23 cellular contexts compared by ENCODE assay signal in the genomic region with DNA sequence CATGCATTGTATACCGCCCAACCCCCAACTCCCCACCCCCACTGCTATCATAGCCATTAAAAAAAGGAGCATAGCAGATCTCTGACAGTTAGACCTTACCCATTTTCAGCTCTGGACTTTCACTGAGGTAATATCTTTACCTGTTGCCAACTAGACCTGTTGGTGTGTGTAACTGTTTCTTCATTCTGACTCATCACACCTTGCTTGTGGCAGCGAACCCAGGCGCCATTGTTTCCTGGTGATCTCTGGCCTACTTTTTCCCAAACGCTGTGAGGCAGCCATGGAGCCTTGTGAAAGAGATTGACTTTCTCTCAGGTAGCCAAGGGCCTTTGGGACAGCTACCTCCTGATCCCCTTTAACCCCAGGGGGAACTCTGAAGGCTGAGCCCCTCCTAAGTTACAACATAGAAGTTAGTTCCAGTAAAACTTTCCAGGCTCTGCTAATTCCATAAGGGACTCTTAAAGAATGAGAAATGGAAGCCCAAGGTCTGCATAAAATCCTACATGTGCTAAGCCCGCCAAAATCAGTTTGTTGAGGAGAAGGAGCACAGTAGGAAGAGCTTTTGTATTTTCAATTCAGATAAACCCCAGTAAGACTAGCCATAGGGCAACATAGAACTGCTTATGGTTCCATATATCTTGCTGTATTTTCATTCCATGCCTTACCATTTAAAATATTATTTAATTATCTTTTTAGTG.
A peak's percentile ranks its signal among the peaks of the same experiment; 100 is the strongest.
DNase-seq lines count a peak whose midpoint lies in the region; ATAC-seq and TF ChIP-seq lines count a peak whose summit lies in the region.
"Had no signal": no experiment of that assay in that cellular context is flagged by ENCODE, and none has a peak within 500 bp of the region (broad histone marks: within the 10 kb centered on the region; RNA-seq: fewer than 3 reads in every experiment).

No MANE protein-coding gene starts in this region.

- H3K4me1 ChIP-seq in HCT116 (ENCODE audit: control insufficient read depth in 1 of 2, insufficient read depth in 2 of 2, low read length in 2 of 2) = peaks cover 0 to 29% of the 10 kb centered on the region in 2 experiments; a peak in 2 of 4 replicates
- H3K4me1 ChIP-seq in esophagus (ENCODE audit: control insufficient read depth in 2 of 2, insufficient read depth in 2 of 2, low read length in 1 of 2) = peaks cover 0 to 4% of the 10 kb centered on the region in 2 donors
- peaks cover 29% of the 10 kb centered on the region for H3K4me1 ChIP-seq in skeletal muscle satellite cell (ENCODE audit: control insufficient read depth, insufficient read depth, low read length)
- H3K4me1 ChIP-seq: lower lobe of right lung, sigmoid colon, upper lobe of left lung had no signal

- H3K9ac ChIP-seq in HCT116 (ENCODE audit: low read length) = no peak overlapping the region
- peak overlapping the region; percentile 15 for H3K9ac ChIP-seq in skeletal muscle satellite cell (ENCODE audit: low read depth, low read length)

- ATAC-seq in HCT116 (no peak), GM19023 (IDR thresholded peaks at IDR 0.05; ENCODE audit: unreplicated experiment) (no peak), HG02571 (IDR thresholded peaks at IDR 0.05; ENCODE audit: unreplicated experiment) (no peak), GM19351 (IDR thresholded peaks at IDR 0.05; ENCODE audit: unreplicated experiment) (no peak)
- ATAC-seq: GM12878, K562, Panc1, T-helper 17 cell had no signal

- no peaks in the 10 kb centered on the region for H4K20me1 ChIP-seq in HCT116 (ENCODE audit: insufficient read depth)

- CTCF ChIA-PET in HCT116 (lab: Charles Lee) = no interaction called here
- CTCF ChIA-PET in RWPE1 (lab: Yijun Ruan, JAX) = interaction anchor here (0.8 kb wide), 1 partner anchor 158 kb away, joined by 3 read pairs; no protein-coding TSS in a partner anchor

- H3K36me3 ChIP-seq in HCT116 (ENCODE audit: control insufficient read depth in 1 of 2, insufficient read depth in 2 of 2, low read length in 2 of 2) (no peaks in the 10 kb centered on the region), esophagus (ENCODE audit: control insufficient read depth in 2 of 2, insufficient read depth in 2 of 2, low read length in 1 of 2) (no peaks in the 10 kb centered on the region), skeletal muscle satellite cell (ENCODE audit: insufficient read depth, low read length) (no peaks in the 10 kb centered on the region)
- H3K36me3 ChIP-seq: lower lobe of right lung, sigmoid colon, upper lobe of left lung had no signal

- no peak overlapping the region for H3K27ac ChIP-seq in HCT116 (ENCODE audit: low read depth, low read length)
- peak overlapping the region; percentile 77 for H3K27ac ChIP-seq in RWPE1
- peak overlapping the region; percentile 44 to 88 for H3K27ac ChIP-seq in esophagus (ENCODE audit: low read depth in 2 of 2, low read length in 1 of 2)
- H3K27ac ChIP-seq: lower lobe of right lung, sigmoid colon, upper lobe of left lung had no signal

- intact Hi-C loops in HCT116 (cut with micrococcal nuclease) = loop anchor here (10.0 kb wide), 1 partner anchor 57 kb away; no protein-coding TSS in a partner anchor

- H2AFZ ChIP-seq in HCT116 (ENCODE audit: low read depth, low read length, poor library complexity, severe bottlenecking) = no peak overlapping the region

- DNase-seq in HCT116 (ENCODE audit: low read depth, low spot score) = no peak
- DNase-seq in RWPE1 (ENCODE audit: low spot score) = peak; percentile 61
- no peak for DNase-seq in DMS 273 treated with DMSO at 0.1 percent for 48 hours (lab: John Stamatoyannopoulos, UW)
- DNase-seq: activated CD4-positive, alpha-beta T cell treated with anti-CD3 and anti-CD28 coated beads for 4 hours; activated naive CD4-positive, alpha-beta T cell treated with Interleukin-2 at 50 U/mL for 16 hours; activated T-cell treated with anti-CD3 and anti-CD28 coated beads, Interleukin-2, amount 50 U/mL, for 24 hours; COR-L47; cortex of kidney; lower lobe of right lung; NCI-H1436; NCI-H510A treated with DMSO at 0.1 percent for 48 hours; NK-92 treated with Interleukin-12 subunit alpha and Interleukin-12 subunit beta, amount 100 ng/mL, for 24 hours; sigmoid colon; T-helper 17 cell; upper lobe of left lung had no signal

- POLR2A ChIA-PET in HCT116 (lab: Charles Lee) (no interaction called here), RWPE1 (lab: Yijun Ruan, JAX; ENCODE audit: low non-redundant PET) (interaction anchor here (1.4 kb wide), 1 partner anchor 41 kb away, joined by 3 read pairs; no protein-coding TSS in a partner anchor)

- H3K4me2 ChIP-seq in HCT116 (ENCODE audit: low read length) = peak overlapping the region; percentile 23
- H3K4me2 ChIP-seq in skeletal muscle satellite cell (ENCODE audit: low read length) = peak overlapping the region; percentile 37

- no TSS peak for BruUV-seq in HCT116 (replicated peaks; lab: Mats Ljungman, UMichigan)

- H3K9me2 ChIP-seq in HCT116 (ENCODE audit: insufficient read depth) = no peaks in the 10 kb centered on the region

- H3K79me2 ChIP-seq in HCT116 (ENCODE audit: insufficient read depth, low read length) = no peaks in the 10 kb centered on the region

- 57 to 61% methylated on average over 5 of the region's 5 CpGs for WGBS in esophagus, 2 donors

- H3K27me3 ChIP-seq in HCT116 (ENCODE audit: insufficient read depth, low read length) (no peaks in the 10 kb centered on the region), esophagus (ENCODE audit: control insufficient read depth in 1 of 2, insufficient read depth in 2 of 2, low read length in 2 of 2) (no peaks in the 10 kb centered on the region), skeletal muscle satellite cell (ENCODE audit: control insufficient read depth, insufficient read depth, low read length) (no peaks in the 10 kb centered on the region)
- H3K27me3 ChIP-seq: sigmoid colon, upper lobe of left lung had no signal

- TF ChIP-seq RAD21 in HCT116 (IDR thresholded peaks at IDR 0.05; ENCODE audit: low read depth) = no peak

- H3K9me3 ChIP-seq in HCT116 (ENCODE audit: control insufficient read depth in 1 of 2, insufficient read depth in 1 of 2, low read depth in 1 of 2, low read length in 2 of 2) (no peaks in the 10 kb centered on the region), esophagus (ENCODE audit: control insufficient read depth in 2 of 2, insufficient read depth in 1 of 2, low read depth in 1 of 2, low read length in 1 of 2) (no peaks in the 10 kb centered on the region), skeletal muscle satellite cell (replicated peaks; ENCODE audit: low read length) (no peaks in the 10 kb centered on the region)
- H3K9me3 ChIP-seq: lower lobe of right lung, sigmoid colon, upper lobe of left lung had no signal

- TF ChIP-seq POLR2A in HCT116 (IDR thresholded peaks at IDR 0.05; ENCODE audit: borderline replicate concordance, extremely low read depth, insufficient read depth, insufficient read length) = no peak

- H3K4me3 ChIP-seq in HCT116 (replicated peaks in 1 of 2; ENCODE audit: low read depth in 1 of 2, low read length in 2 of 2) (no peak overlapping the region), esophagus (ENCODE audit: low read depth in 1 of 2, low read length in 2 of 2) (no peak overlapping the region), skeletal muscle satellite cell (ENCODE audit: low read length) (no peak overlapping the region)
- H3K4me3 ChIP-seq: GM12878, K562, lower lobe of right lung, sigmoid colon, upper lobe of left lung had no signal

- TF ChIP-seq CTCF in HCT116 (IDR thresholded peaks at IDR 0.05 in 2 of 3, conservative IDR thresholded peaks at IDR 0.05 in 1 of 3; ENCODE audit: borderline replicate concordance in 1 of 3, insufficient read depth in 1 of 3, low read depth in 2 of 3, low read length in 2 of 3) (no peak), RWPE1 (conservative IDR thresholded peaks at IDR 0.05; ENCODE audit: low read depth) (no peak)

- RAD21 ChIA-PET in HCT116 (lab: Charles Lee; ENCODE audit: low non-redundant PET in 1 of 2, low total read pairs in 2 of 2, uncharacterized antibody in 2 of 2, unreplicated experiment in 2 of 2) = no interaction called here

TF ChIP-seq in HCT116, 20 proteins besides CTCF, POLR2A, EP300 and RAD21 (continues in another document):
- no peak for TF ChIP-seq CEBPB (IDR thresholded peaks at IDR 0.05; ENCODE audit: low read depth)
- TF ChIP-seq EGR1 (IDR thresholded peaks at IDR 0.05; ENCODE audit: low read depth) = no peak
- TF ChIP-seq, protein P1, sequence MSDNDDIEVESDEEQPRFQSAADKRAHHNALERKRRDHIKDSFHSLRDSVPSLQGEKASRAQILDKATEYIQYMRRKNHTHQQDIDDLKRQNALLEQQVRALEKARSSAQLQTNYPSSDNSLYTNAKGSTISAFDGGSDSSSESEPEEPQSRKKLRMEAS (IDR thresholded peaks at IDR 0.05) = no peak
- no peak for TF ChIP-seq JUND (IDR thresholded peaks at IDR 0.05)
- no peak for TF ChIP-seq TCF7L2 (IDR thresholded peaks at IDR 0.05; ENCODE audit: borderline replicate concordance, extremely low read depth, insufficient read depth, insufficient read length)
- TF ChIP-seq ZFX (IDR thresholded peaks at IDR 0.05) = no peak
- TF ChIP-seq, protein P2, sequence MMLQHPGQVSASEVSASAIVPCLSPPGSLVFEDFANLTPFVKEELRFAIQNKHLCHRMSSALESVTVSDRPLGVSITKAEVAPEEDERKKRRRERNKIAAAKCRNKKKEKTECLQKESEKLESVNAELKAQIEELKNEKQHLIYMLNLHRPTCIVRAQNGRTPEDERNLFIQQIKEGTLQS (IDR thresholded peaks at IDR 0.05) = no peak
- peak; percentile 37; the same call in 1 of the 2 replicates for TF ChIP-seq CBX3 (IDR thresholded peaks at IDR 0.05; ENCODE audit: low read depth)
- no peak for TF ChIP-seq ELF1 (IDR thresholded peaks at IDR 0.05; ENCODE audit: borderline replicate concordance, low read depth)
- peak; percentile 37 for TF ChIP-seq FOSL1 (IDR thresholded peaks at IDR 0.05; ENCODE audit: low read depth)
- TF ChIP-seq SP1 (IDR thresholded peaks at IDR 0.05; ENCODE audit: low read depth) = no peak
- TF ChIP-seq, protein P3, sequence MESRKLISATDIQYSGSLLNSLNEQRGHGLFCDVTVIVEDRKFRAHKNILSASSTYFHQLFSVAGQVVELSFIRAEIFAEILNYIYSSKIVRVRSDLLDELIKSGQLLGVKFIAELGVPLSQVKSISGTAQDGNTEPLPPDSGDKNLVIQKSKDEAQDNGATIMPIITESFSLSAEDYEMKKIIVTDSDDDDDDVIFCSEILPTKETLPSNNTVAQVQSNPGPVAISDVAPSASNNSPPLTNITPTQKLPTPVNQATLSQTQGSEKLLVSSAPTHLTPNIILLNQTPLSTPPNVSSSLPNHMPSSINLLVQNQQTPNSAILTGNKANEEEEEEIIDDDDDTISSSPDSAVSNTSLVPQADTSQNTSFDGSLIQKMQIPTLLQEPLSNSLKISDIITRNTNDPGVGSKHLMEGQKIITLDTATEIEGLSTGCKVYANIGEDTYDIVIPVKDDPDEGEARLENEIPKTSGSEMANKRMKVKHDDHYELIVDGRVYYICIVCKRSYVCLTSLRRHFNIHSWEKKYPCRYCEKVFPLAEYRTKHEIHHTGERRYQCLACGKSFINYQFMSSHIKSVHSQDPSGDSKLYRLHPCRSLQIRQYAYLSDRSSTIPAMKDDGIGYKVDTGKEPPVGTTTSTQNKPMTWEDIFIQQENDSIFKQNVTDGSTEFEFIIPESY (IDR thresholded peaks at IDR 0.05; ENCODE audit: extremely low read depth, insufficient replicate concordance, low read length) = no peak
- TF ChIP-seq ZNF274 (IDR thresholded peaks at IDR 0.05; ENCODE audit: low read depth, low read length) = no peak
